Comparison of ENCODE assay signal across 8 cellular contexts in the genomic region with DNA sequence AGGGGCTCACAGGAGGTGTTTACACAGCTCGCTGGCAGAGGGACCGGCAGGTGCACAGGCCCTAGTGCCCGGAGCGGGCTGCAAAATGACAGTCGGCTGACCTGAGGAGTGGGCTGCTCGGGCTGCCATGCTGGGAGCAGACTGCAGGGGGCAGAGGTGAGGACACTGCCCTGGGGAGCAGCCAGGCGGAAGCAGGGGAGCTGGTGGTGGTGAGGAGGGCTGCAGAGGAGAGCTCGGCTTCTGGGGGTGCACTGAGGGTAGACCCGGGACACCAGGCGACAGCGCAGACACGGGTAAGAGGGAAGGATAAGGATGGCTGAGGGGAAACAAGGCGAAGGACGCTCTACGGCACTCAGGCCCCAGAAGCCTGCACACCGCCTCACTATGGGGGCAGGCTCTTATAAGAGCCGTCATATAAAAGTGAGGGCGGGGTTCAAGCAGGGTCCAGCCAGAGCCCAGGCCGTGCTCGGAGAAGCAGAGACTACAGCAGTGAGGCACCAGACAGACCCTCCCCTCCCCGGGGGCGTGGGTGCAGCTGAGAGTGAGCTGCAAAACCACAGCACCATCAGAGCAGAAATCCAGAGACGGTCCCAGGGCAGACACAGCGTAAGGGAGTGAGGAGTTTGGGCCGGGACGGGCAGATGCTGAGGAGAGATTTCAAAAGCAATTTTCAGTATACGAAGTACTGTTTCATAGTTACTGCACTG.
DNase-seq lines count a peak whose midpoint lies in the region; ATAC-seq and TF ChIP-seq lines count a peak whose summit lies in the region.

No MANE protein-coding gene starts in this region.

- TF ChIP-seq CTCF in nephron (IDR thresholded peaks at IDR 0.05; ENCODE audit: unreplicated experiment in 3 of 3): peak in 2 of 3 experiments; percentile 36 to 47

- peak overlapping the region in 2 of 3 experiments; percentile 5 to 7 for H3K27ac Mint-ChIP-seq in nephron

- no peaks in the 10 kb centered on the region for H3K9me3 Mint-ChIP-seq in nephron

- peak; percentile 90 for DNase-seq in NCI-H2107 (lab: John Stamatoyannopoulos, UW)
- peak; percentile 67 for DNase-seq in activated naive CD4-positive, alpha-beta T cell treated with anti-CD3 and anti-CD28 coated beads, Interleukin-2, amount 50 U/mL, for 16 hours
- no peak for DNase-seq in cerebellum (ENCODE audit: low spot score)
- DNase-seq in NCI-H2227 treated with DMSO at 0.1 percent for 48 hours (lab: John Stamatoyannopoulos, UW): no peak
- no peak for DNase-seq in medulla oblongata (ENCODE audit: extremely low spot score)

- H3K4me3 Mint-ChIP-seq in nephron: no peak overlapping the region

- ATAC-seq in GM18909 (IDR thresholded peaks at IDR 0.05; ENCODE audit: poor library complexity, unreplicated experiment) (peak; percentile 33), GM19452 (IDR thresholded peaks at IDR 0.05; ENCODE audit: unreplicated experiment) (no peak)

- H3K36me3 Mint-ChIP-seq in nephron (ENCODE audit: low read depth): peaks cover 4% of the 10 kb centered on the region

- H3K4me1 Mint-ChIP-seq in nephron: peaks cover 49% of the 10 kb centered on the region

- peaks cover 16% of the 10 kb centered on the region for H3K27me3 Mint-ChIP-seq in nephron (ENCODE audit: low read depth)

Comparison
In these comparisons a context has a peak if more than half of its experiments do, and no peak if none do; other contexts are left out.
1. DNase-seq: peak in NCI-H2107 (single experiment) and activated naive CD4-positive, alpha-beta T cell treated with anti-CD3 and anti-CD28 coated beads, Interleukin-2, amount 50 U/mL, for 16 hours (single experiment); none in cerebellum (single experiment), NCI-H2227 treated with DMSO at 0.1 percent for 48 hours (single experiment) and medulla oblongata (single experiment).